8 cellular contexts compared by ENCODE assay signal in genomic region chr16:28924399-28924761, GRCh38. TPM values are rescaled to one million over a fixed set of nuclear protein-coding genes. Genes with fewer than 3 reads are reported as not detected.
DNase-seq lines count a peak whose midpoint lies in the region; ATAC-seq and TF ChIP-seq lines count a peak whose summit lies in the region.

No MANE protein-coding gene starts in this region.

- CTCF ChIA-PET in CD4-positive, alpha-beta T cell (lab: Charles Lee), result interaction anchor here (1.1 to 8.3 kb wide), 3 partner anchors 20 to 78 kb away, joined by 3 to 34 read pairs (median 4); partner anchors contain the start of genes SH2B1 and TUFM

- no peaks in the 10 kb centered on the region for H3K27me3 Mint-ChIP-seq in CD4-positive, alpha-beta T cell
- H3K27me3 Mint-ChIP-seq in nephron (ENCODE audit: low read depth), result no peaks in the 10 kb centered on the region

- no peaks in the 10 kb centered on the region for H3K9me3 ChIP-seq in CD4-positive, alpha-beta T cell (ENCODE audit: control insufficient read depth, low read length)

- no peak for TF ChIP-seq CTCF in CD4-positive, alpha-beta T cell (IDR thresholded peaks at IDR 0.05)
- TF ChIP-seq CTCF in HL-60 (IDR thresholded peaks at IDR 0.05; ENCODE audit: insufficient read depth, low read length) (no peak), choroid plexus epithelial cell (conservative IDR thresholded peaks at IDR 0.05; ENCODE audit: low read depth, low read length) (no peak), nephron (IDR thresholded peaks at IDR 0.05; ENCODE audit: unreplicated experiment in 3 of 3) (peak in 1 of 3 experiments; percentile 8)

- DNase-seq in CD4-positive, alpha-beta T cell, result no peak
- DNase-seq in HL-60 (ENCODE audit: low read depth in 1 of 2, low spot score in 1 of 2) (no peak), choroid plexus epithelial cell (ENCODE audit: low read depth) (no peak), NCI-H345 treated with DMSO at 0.1 percent for 48 hours (lab: John Stamatoyannopoulos, UW; ENCODE audit: unreplicated experiment) (no peak), kidney glomerular epithelial cell (lab: John Stamatoyannopoulos, UW) (no peak), activated gamma-delta T cell (lab: John Stamatoyannopoulos, UW) (no peak), inferior parietal cortex (ENCODE audit: extremely low spot score) (no peak)

- peak overlapping the region; percentile 91 for H3K4me3 Mint-ChIP-seq in CD4-positive, alpha-beta T cell
- peak overlapping the region; percentile 89 to 95 (median 93) for H3K4me3 Mint-ChIP-seq in nephron

- no peaks in the 10 kb centered on the region for H3K9me3 Mint-ChIP-seq in CD4-positive, alpha-beta T cell
- no peaks in the 10 kb centered on the region for H3K9me3 Mint-ChIP-seq in nephron

- intact Hi-C loops in CD4-positive, alpha-beta T cell (cut with DNase I, micrococcal nuclease), result loop anchor here in 1 of 2 experiments (1.0 to 2.0 kb wide), 2 partner anchors 44 to 78 kb away; partner anchors contain the start of gene TUFM

- no peak for ATAC-seq in CD4-positive, alpha-beta T cell (ENCODE audit: poor library complexity)

- POLR2A ChIA-PET in CD4-positive, alpha-beta T cell (lab: Charles Lee), result interaction anchor here (0.6 to 3.7 kb wide), 11 partner anchors 12 to 101 kb away, joined by 3 to 33 read pairs (median 9); partner anchors contain the start of genes ATXN2L, NFATC2IP, SH2B1 and TUFM

- H3K36me3 Mint-ChIP-seq in CD4-positive, alpha-beta T cell (ENCODE audit: low read depth), result peaks cover 42% of the 10 kb centered on the region
- H3K36me3 Mint-ChIP-seq in nephron (ENCODE audit: low read depth), result peaks cover 11% of the 10 kb centered on the region

- peak overlapping the region; percentile 93 for H3K27ac ChIP-seq in CD4-positive, alpha-beta T cell (ENCODE audit: low read depth, low read length)
- H3K27ac ChIP-seq in HL-60 (replicated peaks), result peak overlapping the region; percentile 96

- H3K27ac Mint-ChIP-seq in CD4-positive, alpha-beta T cell, result peak overlapping the region; percentile 97
- peak overlapping the region; percentile 72 to 98 (median 82) for H3K27ac Mint-ChIP-seq in nephron

- H3K27me3 ChIP-seq in CD4-positive, alpha-beta T cell (ENCODE audit: control insufficient read depth, insufficient read depth, low read length), result no peaks in the 10 kb centered on the region
- H3K27me3 ChIP-seq in HL-60 (ENCODE audit: insufficient read depth, poor library complexity, severe bottlenecking), result no peaks in the 10 kb centered on the region

- peaks cover 20% of the 10 kb centered on the region for H3K4me1 Mint-ChIP-seq in CD4-positive, alpha-beta T cell (ENCODE audit: low read depth)
- peaks cover 12% of the 10 kb centered on the region for H3K4me1 Mint-ChIP-seq in nephron

- peak overlapping the region; percentile 84 for H3K4me3 ChIP-seq in HL-60 (replicated peaks; ENCODE audit: insufficient read depth, low read length)
- peak overlapping the region; percentile 89 for H3K4me3 ChIP-seq in choroid plexus epithelial cell (ENCODE audit: low read depth, low read length)

RNA-seq across cellular contexts. Expression of gene RABEP2, which starts 0.7 kb away (rescaled TPM):
- 10 to 100 TPM; 23.3 to 23.4 TPM for total RNA-seq in CD4-positive, alpha-beta T cell

RNA-seq across cellular contexts. Expression of gene CD19, which starts 7.4 kb away (rescaled TPM):
- total RNA-seq in CD4-positive, alpha-beta T cell, result under 1 TPM; 0.14 to 0.27 TPM

RNA-seq across cellular contexts. Expression of gene NFATC2IP, which starts 26.4 kb away (rescaled TPM):
- total RNA-seq in CD4-positive, alpha-beta T cell, result 10 to 100 TPM; 47.4 to 51.0 TPM

RNA-seq across cellular contexts. Expression of gene ATP2A1, which starts 46.1 kb away (rescaled TPM):
- under 1 TPM; 0.56 to 0.77 TPM for total RNA-seq in CD4-positive, alpha-beta T cell

RNA-seq across cellular contexts. Expression of gene SPNS1, which starts 50.2 kb away (rescaled TPM):
- total RNA-seq in CD4-positive, alpha-beta T cell, result 10 to 100 TPM; 24.4 to 28.1 TPM
